9 cellular contexts compared by ENCODE assay signal in the genomic region with DNA sequence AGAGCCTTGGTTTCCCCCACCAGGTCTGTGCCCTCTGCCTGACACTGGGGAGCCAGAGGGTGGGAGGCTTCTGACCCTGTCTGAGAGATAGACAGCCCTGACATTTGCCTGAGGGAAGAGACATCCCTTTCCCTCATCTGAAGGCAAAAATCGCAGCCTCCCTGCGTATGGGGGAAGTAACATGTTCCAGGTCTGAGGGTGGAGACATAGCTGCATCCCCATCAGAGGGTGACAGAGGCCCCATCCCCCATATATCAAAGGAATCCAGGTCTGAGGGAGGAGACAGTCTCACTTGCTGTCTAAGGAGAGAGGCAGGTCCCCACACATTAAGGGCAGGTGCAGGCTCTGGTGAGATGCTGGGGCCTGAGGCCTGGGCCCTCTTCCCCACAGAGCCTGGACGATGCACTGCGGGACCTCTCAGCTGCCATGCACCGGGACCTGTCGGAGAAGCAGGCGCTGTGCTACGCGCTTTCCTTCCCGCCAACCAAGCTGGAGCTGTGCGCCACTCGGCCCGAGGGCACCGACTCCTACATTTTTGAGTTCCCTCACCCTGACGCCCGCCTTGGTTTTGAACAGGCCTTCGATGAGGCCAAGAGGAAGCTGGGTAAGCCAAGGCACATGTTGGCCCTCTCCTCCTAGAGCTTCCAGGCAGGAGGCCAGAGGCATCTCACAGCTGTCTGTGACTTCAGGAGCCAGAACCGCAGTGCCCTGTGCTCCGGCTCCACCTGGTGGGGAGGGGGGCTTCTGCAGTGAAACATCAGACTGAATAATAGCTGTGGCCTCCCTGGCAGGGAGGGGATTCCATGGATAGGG. TPM values are rescaled to one million over a fixed set of nuclear protein-coding genes. Genes with fewer than 3 reads are reported as not detected.
DNase-seq lines count a peak whose midpoint lies in the region; ATAC-seq and TF ChIP-seq lines count a peak whose summit lies in the region.
"Had no signal": no experiment of that assay in that cellular context is flagged by ENCODE, and none has a peak within 500 bp of the region (broad histone marks: within the 10 kb centered on the region; RNA-seq: fewer than 3 reads in every experiment).

No MANE protein-coding gene starts in this region.

- no peak overlapping the region for H3K4me2 ChIP-seq in Loucy (ENCODE audit: low read depth, low read length, poor library complexity, severe bottlenecking)

- ATAC-seq in GM19395 (IDR thresholded peaks at IDR 0.05; ENCODE audit: unreplicated experiment) (no peak), HG03442 (IDR thresholded peaks at IDR 0.05; ENCODE audit: unreplicated experiment) (no peak)

- H3K4me1 Mint-ChIP-seq in glutamatergic neuron (ENCODE audit: low read depth, unreplicated experiment) (peaks cover 8% of the 10 kb centered on the region), type B pancreatic cell (ENCODE audit: unreplicated experiment) (no peaks in the 10 kb centered on the region)

- no peaks in the 10 kb centered on the region for H3K4me1 ChIP-seq in Loucy (ENCODE audit: insufficient read depth, low read length, poor library complexity, severe bottlenecking)
- H3K4me1 ChIP-seq in effector memory CD4-positive, alpha-beta T cell (ENCODE audit: control insufficient read depth, insufficient read depth, low read length, poor library complexity, severe bottlenecking) = no peaks in the 10 kb centered on the region

- no peaks in the 10 kb centered on the region for H3K36me3 Mint-ChIP-seq in glutamatergic neuron (ENCODE audit: unreplicated experiment)
- H3K36me3 Mint-ChIP-seq in type B pancreatic cell = peaks cover 6% of the 10 kb centered on the region

- H3K9ac ChIP-seq in Loucy (ENCODE audit: low read depth, low read length, poor library complexity, severe bottlenecking) = no peak overlapping the region

- H3K9me3 ChIP-seq in Loucy (ENCODE audit: insufficient read depth, low read depth, low read length) = no peaks in the 10 kb centered on the region
- no peaks in the 10 kb centered on the region for H3K9me3 ChIP-seq in effector memory CD4-positive, alpha-beta T cell (ENCODE audit: control insufficient read depth, low read length)

- no peaks in the 10 kb centered on the region for H3K79me2 ChIP-seq in Loucy (ENCODE audit: insufficient read depth, low read length)

- DNase-seq in ELF-1 (ENCODE audit: low read depth, low spot score) = peak; percentile 65
- peak; percentile 22 for DNase-seq in activated T-cell treated with anti-CD3 and anti-CD28 coated beads for 1 hour (ENCODE audit: low read depth)
- peak; percentile 76 for DNase-seq in glutamatergic neuron
- DNase-seq in type B pancreatic cell (ENCODE audit: extremely low spot score, unreplicated experiment) = no peak
- no peak for DNase-seq in effector memory CD4-positive, alpha-beta T cell

- no peaks in the 10 kb centered on the region for H3K36me3 ChIP-seq in Loucy (ENCODE audit: insufficient read depth, low read length)
- no peaks in the 10 kb centered on the region for H3K36me3 ChIP-seq in effector memory CD4-positive, alpha-beta T cell (ENCODE audit: control insufficient read depth, insufficient read depth, low read length)

- H3K9me3 Mint-ChIP-seq in glutamatergic neuron (ENCODE audit: unreplicated experiment) (no peaks in the 10 kb centered on the region), type B pancreatic cell (no peaks in the 10 kb centered on the region)
- H3K9me3 Mint-ChIP-seq: T-helper 1 cell treated with Interleukin-12 subunit alpha and Interleukin-12 subunit beta and Interleukin-4 antibody, amounts not matched to agents 30 μg/mL and 1 μg/mL, for 36 hours had no signal

- no peak overlapping the region for H3K4me3 ChIP-seq in Loucy (ENCODE audit: low read length, poor library complexity, severe bottlenecking)
- no peak overlapping the region for H3K4me3 ChIP-seq in effector memory CD4-positive, alpha-beta T cell (ENCODE audit: insufficient read depth, low read depth, low read length, poor library complexity, severe bottlenecking)

- no peaks in the 10 kb centered on the region for H3K9me2 ChIP-seq in Loucy (replicated peaks; ENCODE audit: low read depth, low read length)

- no peaks in the 10 kb centered on the region for H4K20me1 ChIP-seq in Loucy (ENCODE audit: insufficient read depth, low read length, poor library complexity, severe bottlenecking)

- H3K4me3 Mint-ChIP-seq in glutamatergic neuron (ENCODE audit: unreplicated experiment) = no peak overlapping the region
- H3K4me3 Mint-ChIP-seq in type B pancreatic cell = no peak overlapping the region
- H3K4me3 Mint-ChIP-seq: T-helper 1 cell treated with Interleukin-12 subunit alpha and Interleukin-12 subunit beta and Interleukin-4 antibody, amounts not matched to agents 30 μg/mL and 1 μg/mL, for 36 hours had no signal

- H2AFZ ChIP-seq in Loucy (ENCODE audit: low read length) = no peak overlapping the region

- no peaks in the 10 kb centered on the region for H3F3A ChIP-seq in Loucy (ENCODE audit: low read depth)

- no peaks in the 10 kb centered on the region for H3K27me3 ChIP-seq in Loucy (ENCODE audit: insufficient read depth, low read length, poor library complexity, severe bottlenecking)
- no peaks in the 10 kb centered on the region for H3K27me3 ChIP-seq in effector memory CD4-positive, alpha-beta T cell (replicated peaks; ENCODE audit: control insufficient read depth, insufficient read depth, low read length, poor library complexity, severe bottlenecking)

- H3K27ac ChIP-seq in effector memory CD4-positive, alpha-beta T cell (ENCODE audit: insufficient read depth, low read length, poor library complexity, severe bottlenecking) = no peak overlapping the region

- H3K27ac Mint-ChIP-seq in glutamatergic neuron (ENCODE audit: unreplicated experiment) (peak overlapping the region; percentile 33), type B pancreatic cell (no peak overlapping the region)
- H3K27ac Mint-ChIP-seq: T-helper 1 cell treated with Interleukin-12 subunit alpha and Interleukin-12 subunit beta and Interleukin-4 antibody, amounts not matched to agents 30 μg/mL and 1 μg/mL, for 36 hours had no signal

- peaks cover 11% of the 10 kb centered on the region for H3K27me3 Mint-ChIP-seq in glutamatergic neuron (ENCODE audit: unreplicated experiment)
- H3K27me3 Mint-ChIP-seq in type B pancreatic cell = no peaks in the 10 kb centered on the region

- peak; percentile 74 for TF ChIP-seq CTCF in Loucy (conservative IDR thresholded peaks at IDR 0.05; ENCODE audit: low read length)
- peak; percentile 59 for TF ChIP-seq CTCF in glutamatergic neuron (IDR thresholded peaks at IDR 0.05; ENCODE audit: partially characterized antibody, unreplicated experiment)
- peak; percentile 65 for TF ChIP-seq CTCF in type B pancreatic cell (conservative IDR thresholded peaks at IDR 0.05)

RNA-seq across cellular contexts. Expression of a gene that starts 16.1 kb away (rescaled TPM):
- total RNA-seq in glutamatergic neuron (ENCODE audit: unreplicated experiment) (9.2 TPM), type B pancreatic cell (ENCODE audit: low replicate concordance) (2.9 and 8.5 TPM in 2 replicates)

RNA-seq across cellular contexts. Expression of a gene that starts 52.1 kb away (rescaled TPM):
- total RNA-seq in glutamatergic neuron (ENCODE audit: unreplicated experiment) (43.3 TPM), type B pancreatic cell (ENCODE audit: low replicate concordance) (29.2 and 69.7 TPM in 2 replicates)

Comparison
In these comparisons a context has a peak if more than half of its experiments do, and no peak if none do; other contexts are left out.
1. DNase-seq: peak in ELF-1 (single experiment), activated T-cell treated with anti-CD3 and anti-CD28 coated beads for 1 hour (single experiment) and glutamatergic neuron (single experiment); none in type B pancreatic cell (single experiment) and effector memory CD4-positive, alpha-beta T cell (0 of 3).
2. Peak in every context shown above with its lines, with median percentiles within 50 percentile points of each other: CTCF ChIP-seq.